In the genomic region with DNA sequence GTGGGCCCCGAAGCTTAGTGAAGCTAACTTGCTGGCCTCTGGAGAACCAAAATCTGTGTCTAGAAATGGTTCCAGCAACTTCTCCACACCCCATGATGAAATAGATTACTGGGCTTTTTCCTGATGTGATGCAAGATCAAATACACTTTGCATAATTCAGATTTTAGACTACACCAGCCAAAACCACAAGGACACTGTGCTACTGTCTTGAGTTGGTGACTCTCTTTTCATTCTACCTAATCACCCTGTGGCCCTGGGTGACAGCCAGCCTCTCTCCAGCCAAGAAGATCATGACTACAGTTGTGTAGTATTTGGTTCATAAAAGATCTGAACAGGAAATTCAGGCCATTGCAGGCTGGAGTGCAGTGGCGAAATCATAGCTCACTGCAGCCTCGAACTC, we compare ENCODE assay signal across 12 cellular contexts. TPM values are rescaled to one million over a fixed set of nuclear protein-coding genes. Genes with fewer than 3 reads are reported as not detected.
DNase-seq lines count a peak whose midpoint lies in the region; ATAC-seq and TF ChIP-seq lines count a peak whose summit lies in the region.
"Had no signal": no experiment of that assay in that cellular context is flagged by ENCODE, and none has a peak within 500 bp of the region (broad histone marks: within the 10 kb centered on the region; RNA-seq: fewer than 3 reads in every experiment).

No MANE protein-coding gene starts in this region.

- H3K4me3 ChIP-seq in DND-41 (ENCODE audit: low read depth in 1 of 2, low read length in 2 of 2) (no peak overlapping the region), lower lobe of right lung (no peak overlapping the region)

- H3K4me1 ChIP-seq in DND-41 (ENCODE audit: insufficient read depth, low read length) = 0 out of 2 replicates have a peak, but pooled peaks cover 4% of the 10 kb centered on the region
- peaks cover 7% of the 10 kb centered on the region for H3K4me1 ChIP-seq in lower lobe of right lung

- TF ChIP-seq CTCF in DND-41 (IDR thresholded peaks at IDR 0.05; ENCODE audit: borderline replicate concordance, extremely low read depth, low read length, poor library complexity, severe bottlenecking) (no peak), lower lobe of right lung (IDR thresholded peaks at IDR 0.05) (no peak)

- DNase-seq in DND-41 (peak; percentile 14), LHCN-M2 (ENCODE audit: low read depth) (peak; percentile 18), astrocyte of the hippocampus (ENCODE audit: low read depth, low spot score) (peak; percentile 5), lower lobe of right lung (peak; percentile 87), RKO (ENCODE audit: low spot score) (no peak), activated gamma-delta T cell (lab: John Stamatoyannopoulos, UW) (no peak)
- no peak for DNase-seq in stimulated activated CD8-positive, alpha-beta memory T cell treated with anti-CD3 and anti-CD28 coated beads, Interleukin-4, amount 100 ng/mL, for 48 hours
- no peak for DNase-seq in T-helper 2 cell treated with Interferon-gamma antibody and Interleukin-4, amounts not matched to agents 5 μg/mL and 100 μg/mL, for 36 hours (ENCODE audit: low spot score)
- DNase-seq: H7, immature natural killer cell had no signal

- no peak overlapping the region for H3K4me3 Mint-ChIP-seq in T-helper 2 cell treated with Interferon-gamma antibody and Interleukin-4, amounts not matched to agents 5 μg/mL and 100 μg/mL, for 36 hours
- H3K4me3 Mint-ChIP-seq: immature natural killer cell had no signal

- H3K36me3 Mint-ChIP-seq in T-helper 2 cell treated with Interferon-gamma antibody and Interleukin-4, amounts not matched to agents 5 μg/mL and 100 μg/mL, for 36 hours (ENCODE audit: low read depth) = no peaks in the 10 kb centered on the region

- H3K27me3 ChIP-seq in DND-41 (ENCODE audit: insufficient read depth, low read length, poor library complexity) (peaks cover 18% of the 10 kb centered on the region), lower lobe of right lung (ENCODE audit: low read depth) (no peaks in the 10 kb centered on the region)

- intact Hi-C loops in lower lobe of right lung (cut with DNase I) = no loop called here

- ATAC-seq in DND-41 (ENCODE audit: insufficient read depth, low read depth) (peak; percentile 59; the same call in 1 of the 3 replicates), lower lobe of right lung (peak; percentile 91 to 95)

- H3K4me2 ChIP-seq in DND-41 (ENCODE audit: insufficient read depth, low read length) = no peak overlapping the region

- no peaks in the 10 kb centered on the region for H3K27me3 Mint-ChIP-seq in T-helper 2 cell treated with Interferon-gamma antibody and Interleukin-4, amounts not matched to agents 5 μg/mL and 100 μg/mL, for 36 hours (ENCODE audit: low read depth)

- H3K9me3 Mint-ChIP-seq in T-helper 2 cell treated with Interferon-gamma antibody and Interleukin-4, amounts not matched to agents 5 μg/mL and 100 μg/mL, for 36 hours = peaks cover 14% of the 10 kb centered on the region

- H2AFZ ChIP-seq in DND-41 (ENCODE audit: low read depth, low read length) = no peak overlapping the region

- H3K79me2 ChIP-seq in DND-41 (ENCODE audit: insufficient read depth, low read length) = no peaks in the 10 kb centered on the region

- no peak overlapping the region for H3K27ac ChIP-seq in DND-41 (ENCODE audit: low read length)
- H3K27ac ChIP-seq in lower lobe of right lung = peak overlapping the region; percentile 63

- H3K4me1 Mint-ChIP-seq in T-helper 2 cell treated with Interferon-gamma antibody and Interleukin-4, amounts not matched to agents 5 μg/mL and 100 μg/mL, for 36 hours (ENCODE audit: low read depth) = peaks cover 5% of the 10 kb centered on the region
- H3K4me1 Mint-ChIP-seq: immature natural killer cell had no signal

- H3K9me3 ChIP-seq in DND-41 (ENCODE audit: insufficient read depth, low read length, severe bottlenecking) (no peaks in the 10 kb centered on the region), lower lobe of right lung (no peaks in the 10 kb centered on the region)

- no peaks in the 10 kb centered on the region for H4K20me1 ChIP-seq in DND-41 (ENCODE audit: insufficient read depth, low read length)

- H3K9ac ChIP-seq in DND-41 (ENCODE audit: low read depth, low read length) = no peak overlapping the region

- H3K27ac Mint-ChIP-seq in T-helper 2 cell treated with Interferon-gamma antibody and Interleukin-4, amounts not matched to agents 5 μg/mL and 100 μg/mL, for 36 hours = no peak overlapping the region
- H3K27ac Mint-ChIP-seq: immature natural killer cell had no signal

- H3K36me3 ChIP-seq in DND-41 (ENCODE audit: insufficient read depth, low read length) (no peaks in the 10 kb centered on the region), lower lobe of right lung (no peaks in the 10 kb centered on the region)

RNA-seq across cellular contexts. Expression of gene AZGP1, which starts 22.2 kb away (rescaled TPM):
- total RNA-seq in LHCN-M2 (2014; rRNA removed) (not detected in 2 replicates), lower lobe of right lung (31.8 TPM)
- polyA plus RNA-seq in LHCN-M2 (2012) = not detected
- total RNA-seq: H7, osteocyte had no signal
- polyA plus RNA-seq: immature natural killer cell had no signal

RNA-seq across cellular contexts. Expression of gene GJC3, which starts 24.2 kb away (rescaled TPM):
- total RNA-seq in LHCN-M2 (2014; rRNA removed) = not detected in 2 replicates
- polyA plus RNA-seq in LHCN-M2 (2012) = 0.09 TPM
- total RNA-seq in lower lobe of right lung = not detected
- total RNA-seq: osteocyte, ureter had no signal
- polyA plus RNA-seq: immature natural killer cell had no signal

RNA-seq across cellular contexts. Expression of gene TRIM4, which starts 34.3 kb away (rescaled TPM):
- 29.7 and 32.5 TPM in 2 replicates for total RNA-seq in LHCN-M2 (2014; rRNA removed)
- polyA plus RNA-seq in LHCN-M2 (2012) = 15.3 TPM
- 39.0 TPM for total RNA-seq in lower lobe of right lung

Comparison
In these comparisons a context has a peak if more than half of its experiments do, and no peak if none do; other contexts are left out.
1. DNase-seq: peak in DND-41 (single experiment), LHCN-M2 (single experiment), astrocyte of the hippocampus (single experiment) and lower lobe of right lung (single experiment); none in RKO (single experiment), activated gamma-delta T cell (single experiment), stimulated activated CD8-positive, alpha-beta memory T cell treated with anti-CD3 and anti-CD28 coated beads, Interleukin-4, amount 100 ng/mL, for 48 hours (single experiment) and T-helper 2 cell treated with Interferon-gamma antibody and Interleukin-4, amounts not matched to agents 5 μg/mL and 100 μg/mL, for 36 hours (single experiment).
2. RNA of gene AZGP1, which starts 22.2 kb away (total RNA-seq): 31.8 TPM in lower lobe of right lung (single experiment); not detected in LHCN-M2; every median in the first group is over 10 times any median in the second.